13 cellular contexts compared by ENCODE assay signal in genomic region chr3:67001086-67001861, GRCh38. TPM values are rescaled to one million over a fixed set of nuclear protein-coding genes. Genes with fewer than 3 reads are reported as not detected.
DNase-seq lines count a peak whose midpoint lies in the region; ATAC-seq and TF ChIP-seq lines count a peak whose summit lies in the region.
"Had no signal": no experiment of that assay in that cellular context is flagged by ENCODE, and none has a peak within 500 bp of the region (broad histone marks: within the 10 kb centered on the region; RNA-seq: fewer than 3 reads in every experiment).

No MANE protein-coding gene starts in this region.

- H2AFZ ChIP-seq in neuronal stem cell (ENCODE audit: low read length) = no peak overlapping the region

- H2BK5ac ChIP-seq in neuronal stem cell (ENCODE audit: low read length) = no peak overlapping the region

- H4K20me1 ChIP-seq in DOHH2 (ENCODE audit: control insufficient read depth, insufficient read depth, low read depth, low read length) = peaks cover 21% of the 10 kb centered on the region

- H3K9ac ChIP-seq in neuronal stem cell (ENCODE audit: low read depth, low read length, poor library complexity) = no peak overlapping the region

- no peak overlapping the region for H2AK5ac ChIP-seq in neuronal stem cell (ENCODE audit: low read depth, low read length)

- H3K27ac Mint-ChIP-seq in T-helper 17 cell = peak overlapping the region; percentile 68
- H3K27ac Mint-ChIP-seq in chondrocyte (ENCODE audit: unreplicated experiment) = peak overlapping the region; percentile 12

- H2BK120ac ChIP-seq in neuronal stem cell (ENCODE audit: low read depth, low read length) = no peak overlapping the region

- H4K8ac ChIP-seq in neuronal stem cell (ENCODE audit: low read depth, low read length) = no peak overlapping the region

- DNase-seq in CD1c-positive myeloid dendritic cell (ENCODE audit: extremely low spot score) (peak; percentile 44), T-helper 17 cell (no peak), chondrocyte (ENCODE audit: low spot score) (no peak), neuronal stem cell (ENCODE audit: low spot score) (no peak)
- DNase-seq: AML-193; HCEC 1CT; NCI-H1436; stimulated activated CD4-positive, alpha-beta T cell treated with anti-CD3 and anti-CD28 coated beads, Interleukin-2, amount 100 ng/mL, for 24 hours had no signal

- no peak overlapping the region for H2BK15ac ChIP-seq in neuronal stem cell (ENCODE audit: low read length)

- H3K23ac ChIP-seq in neuronal stem cell (ENCODE audit: low read depth, low read length, poor library complexity) = no peak overlapping the region

- H3K9me3 Mint-ChIP-seq in chondrocyte (ENCODE audit: low read depth) = no peaks in the 10 kb centered on the region

- H3K4me3 ChIP-seq in DOHH2 (ENCODE audit: low read length) (peak overlapping the region; percentile 98), neuronal stem cell (ENCODE audit: low read length in 2 of 2) (no peak overlapping the region)

- no peaks in the 10 kb centered on the region for H3K27me3 ChIP-seq in DOHH2 (ENCODE audit: control insufficient read depth, low read length)
- peaks cover 0 to 7% (median 0%) of the 10 kb centered on the region in 3 experiments for H3K27me3 ChIP-seq in neuronal stem cell (ENCODE audit: control insufficient read depth in 3 of 3, insufficient read depth in 3 of 3, low read depth in 1 of 3, low read length in 3 of 3)

- peaks cover 14% of the 10 kb centered on the region for H3F3A ChIP-seq in DOHH2 (ENCODE audit: control insufficient read depth, insufficient read depth)

- peaks cover 79% of the 10 kb centered on the region for H3K4me1 ChIP-seq in DOHH2 (ENCODE audit: control insufficient read depth, low read length)
- peaks cover 5 to 6% of the 10 kb centered on the region in 2 donors for H3K4me1 ChIP-seq in neuronal stem cell (ENCODE audit: control insufficient read depth in 2 of 2, insufficient read depth in 1 of 2, low read depth in 1 of 2, low read length in 2 of 2)

- peaks cover 38% of the 10 kb centered on the region for H3K4me1 Mint-ChIP-seq in T-helper 17 cell
- H3K4me1 Mint-ChIP-seq in chondrocyte (ENCODE audit: low read depth) = peaks cover 17% of the 10 kb centered on the region

- ATAC-seq in T-helper 17 cell = no peak
- no peak for ATAC-seq in HG03457 (IDR thresholded peaks at IDR 0.05; ENCODE audit: unreplicated experiment)
- no peak for ATAC-seq in HG02885 (IDR thresholded peaks at IDR 0.05; ENCODE audit: poor library complexity, unreplicated experiment)
- ATAC-seq: SK-N-SH treated with all-trans-retinoic acid at 6 μM for 48 hours had no signal

- H4K91ac ChIP-seq in neuronal stem cell (ENCODE audit: low read depth, low read length, poor library complexity) = no peak overlapping the region

- no peak overlapping the region for H3K4ac ChIP-seq in neuronal stem cell (ENCODE audit: low read length)

- H3K27ac ChIP-seq in DOHH2 (ENCODE audit: low read depth, low read length) (peak overlapping the region; percentile 29), neuronal stem cell (replicated peaks; ENCODE audit: low read length) (no peak overlapping the region)
- H3K27ac ChIP-seq: VCaP had no signal

- H3K4me3 Mint-ChIP-seq in T-helper 17 cell (peak overlapping the region; percentile 80), chondrocyte (ENCODE audit: unreplicated experiment) (no peak overlapping the region)

- no peak overlapping the region for H3K14ac ChIP-seq in neuronal stem cell (ENCODE audit: low read length)

- no peaks in the 10 kb centered on the region for H3K9me2 ChIP-seq in DOHH2 (replicated peaks; ENCODE audit: control insufficient read depth, low read length)

- peaks cover 15% of the 10 kb centered on the region for H3K36me3 Mint-ChIP-seq in T-helper 17 cell (ENCODE audit: low read depth)
- peaks cover 2% of the 10 kb centered on the region for H3K36me3 Mint-ChIP-seq in chondrocyte (ENCODE audit: low read depth)

- H3K4me2 ChIP-seq in DOHH2 (ENCODE audit: low read length) (peak overlapping the region; percentile 95), neuronal stem cell (ENCODE audit: insufficient read depth, low read length, poor library complexity, severe bottlenecking) (no peak overlapping the region)

- TF ChIP-seq CTCF in DOHH2 (IDR thresholded peaks at IDR 0.05; ENCODE audit: low read depth, low read length, poor library complexity, severe bottlenecking) (no peak), chondrocyte (IDR thresholded peaks at IDR 0.05) (no peak)

- H3K9me3 ChIP-seq in DOHH2 (ENCODE audit: control insufficient read depth, insufficient read depth, low read length) (no peaks in the 10 kb centered on the region), T-helper 17 cell (ENCODE audit: control insufficient read depth, low read length, poor library complexity, severe bottlenecking) (no peaks in the 10 kb centered on the region), neuronal stem cell (replicated peaks in 1 of 2; ENCODE audit: control insufficient read depth in 2 of 2, insufficient read depth in 1 of 2, low read depth in 1 of 2, low read length in 2 of 2) (peaks cover 0 to 2% of the 10 kb centered on the region in 2 donors)

- H3K36me3 ChIP-seq in DOHH2 (ENCODE audit: control insufficient read depth, low read length) = peaks cover 77% of the 10 kb centered on the region
- peaks cover 5 to 56% of the 10 kb centered on the region in 2 donors for H3K36me3 ChIP-seq in neuronal stem cell (replicated peaks in 1 of 2; ENCODE audit: control insufficient read depth in 2 of 2, insufficient read depth in 2 of 2, low read length in 2 of 2)

- no peak overlapping the region for H2BK12ac ChIP-seq in neuronal stem cell (ENCODE audit: low read length)

- no CpG with 5 or more reads among the region's 8 CpGs for WGBS in neuronal stem cell (ENCODE audit: extremely low coverage in 2 of 2, insufficient read length in 2 of 2, insufficient replicate concordance in 1 of 2), 2 donors

- H3K79me1 ChIP-seq in neuronal stem cell (ENCODE audit: low read depth, low read length) = no peaks in the 10 kb centered on the region

- peaks cover 86% of the 10 kb centered on the region for H3K79me2 ChIP-seq in DOHH2 (ENCODE audit: control insufficient read depth, low read length)

- H3K18ac ChIP-seq in neuronal stem cell (ENCODE audit: low read length) = no peak overlapping the region

- H3K27me3 Mint-ChIP-seq in T-helper 17 cell (no peaks in the 10 kb centered on the region), chondrocyte (ENCODE audit: low read depth) (no peaks in the 10 kb centered on the region)

RNA-seq across cellular contexts. Expression of gene KBTBD8, which starts 3.2 kb away (rescaled TPM):
- total RNA-seq in T-helper 17 cell (10 to 100 TPM; 12.0 to 13.1 TPM), chondrocyte (1.5 to 1.9 TPM (median 1.6 TPM) in 3 replicates)
- 2.8 TPM for polyA plus RNA-seq in neuronal stem cell (2013, experiment 1 of 2)
- 3.2 TPM for polyA plus RNA-seq in neuronal stem cell (2013, experiment 2 of 2)
